In the genomic region with DNA sequence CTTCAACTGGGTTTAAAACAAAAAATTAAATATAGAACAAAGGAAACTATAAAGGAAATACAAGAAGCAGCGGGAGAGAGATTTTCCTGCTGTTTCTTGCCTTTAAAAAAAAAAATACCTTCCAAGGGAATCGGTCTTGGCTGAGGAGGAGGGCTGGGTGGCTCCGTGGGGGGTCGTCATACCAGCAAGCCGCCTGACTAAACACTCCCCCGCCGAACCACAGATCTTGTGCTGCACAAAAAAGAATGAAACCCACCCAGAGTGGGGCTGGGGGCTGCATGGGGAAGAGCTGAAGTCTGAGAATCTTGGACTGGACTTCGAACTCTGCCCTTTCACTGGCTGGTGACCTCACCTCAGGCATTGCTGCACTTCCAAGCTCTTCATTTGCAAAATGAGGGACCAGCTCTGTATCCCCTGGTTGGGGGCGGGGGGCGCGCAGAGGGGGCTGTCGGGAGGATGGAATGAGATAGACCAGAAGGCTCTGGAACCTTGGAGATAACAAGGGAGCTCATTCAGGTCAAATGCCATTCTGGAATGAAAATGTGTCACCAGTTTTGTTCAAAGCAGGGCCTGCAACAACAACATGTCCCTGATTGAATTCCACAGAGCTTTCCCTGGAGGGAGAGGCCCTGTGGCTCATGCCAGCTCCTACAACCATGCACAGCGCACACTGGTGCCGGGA, we compare ENCODE assay signal across 27 cellular contexts.
"Had no signal": no experiment of that assay in that cellular context is flagged by ENCODE, and none has a peak within 500 bp of the region (broad histone marks: within the 10 kb centered on the region; RNA-seq: fewer than 3 reads in every experiment).

No MANE protein-coding gene starts in this region.

- H3K36me3 ChIP-seq: adrenal gland, colonic mucosa, esophagus squamous epithelium, gastroesophageal sphincter had no signal

- H3K4me3 ChIP-seq: adrenal gland, body of pancreas, colonic mucosa, esophagus squamous epithelium, gastroesophageal sphincter had no signal

- H3K4me1 ChIP-seq: adrenal gland, colonic mucosa had no signal

- H3K27me3 ChIP-seq: adrenal gland, body of pancreas, colonic mucosa had no signal

- DNase-seq: activated CD4-positive, alpha-beta memory T cell treated with anti-CD3 and anti-CD28 coated beads for 36 hours; activated CD4-positive, alpha-beta T cell treated with anti-CD3 and anti-CD28 coated beads for 36 hours; activated CD4-positive, alpha-beta T cell treated with anti-CD3 and anti-CD28 coated beads, Interleukin-2, amount 10 ng/mL, durations not matched to agents 24 days and 14 days; activated CD4-positive, CD25-positive, alpha-beta regulatory T cell; activated CD4-positive, CD25-positive, alpha-beta regulatory T cell treated with anti-CD3 and anti-CD28 coated beads, Interleukin-2, amount 50 U/mL, for 72 hours; activated CD8-positive, alpha-beta memory T cell treated with anti-CD3 and anti-CD28 coated beads, Interleukin-2, amount 10 ng/mL, durations not matched to agents 7 days and 5 days; activated CD8-positive, alpha-beta memory T cell treated with anti-CD3 and anti-CD28 coated beads, Interleukin-2, amount 50 U/mL, for 4 hours; activated CD8-positive, alpha-beta T cell treated with anti-CD3 and anti-CD28 coated beads, Interleukin-2, amount 10 ng/mL, durations not matched to agents 7 days and 5 days; activated effector memory CD4-positive, alpha-beta T cell treated with anti-CD3 and anti-CD28 coated beads, Interleukin-2, amount 50 U/mL, for 16 hours; activated naive CD4-positive, alpha-beta T cell treated with anti-CD3 and anti-CD28 coated beads for 36 hours; activated naive CD8-positive, alpha-beta T cell treated with anti-CD3 and anti-CD28 coated beads for 36 hours; activated naive CD8-positive, alpha-beta T cell treated with anti-CD3 and anti-CD28 coated beads, Interleukin-2, amount 50 U/mL, for 24 hours; activated T-cell treated with anti-CD3 and anti-CD28 coated beads, Interleukin-2, amount 50 U/mL, for 1 hour; activated T-cell treated with anti-CD3 and anti-CD28 coated beads, Interleukin-2, amount 50 U/mL, for 48 hours; adrenal gland; amygdala; aorta; body of pancreas; central memory CD4-positive, alpha-beta T cell; cerebellar nuclear complex; colonic mucosa; effector CD8-positive, alpha-beta T cell; esophagus squamous epithelium; foreskin melanocyte; T-helper 2 cell had no signal

- H3K27ac ChIP-seq: adrenal gland, body of pancreas, colonic mucosa, epithelial cell of prostate, esophagus squamous epithelium, gastroesophageal sphincter had no signal

- H3K9me3 ChIP-seq: body of pancreas, colonic mucosa had no signal
